21 cellular contexts compared by ENCODE assay signal in the genomic region with DNA sequence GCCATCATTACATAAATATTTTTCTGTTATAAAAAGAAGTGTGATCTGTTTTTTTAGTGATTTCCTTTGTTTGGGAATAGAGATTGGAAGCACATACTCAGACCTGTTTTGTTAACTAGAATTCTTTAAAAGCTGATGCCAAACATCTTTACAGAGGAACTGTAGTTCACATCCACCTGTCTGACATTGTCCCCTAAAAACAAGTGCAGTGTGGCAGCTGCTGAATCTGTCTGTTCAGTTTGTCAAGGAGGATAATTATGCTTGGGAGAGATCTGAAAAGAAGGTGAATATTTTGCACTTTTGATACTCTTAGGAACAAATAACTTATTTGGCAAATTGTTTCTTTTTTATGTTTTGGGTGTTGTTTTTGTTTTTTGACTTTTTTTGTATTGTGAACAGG. TPM values are rescaled to one million over a fixed set of nuclear protein-coding genes. Genes with fewer than 3 reads are reported as not detected.
DNase-seq lines count a peak whose midpoint lies in the region; ATAC-seq and TF ChIP-seq lines count a peak whose summit lies in the region.
"Had no signal": no experiment of that assay in that cellular context is flagged by ENCODE, and none has a peak within 500 bp of the region (broad histone marks: within the 10 kb centered on the region; RNA-seq: fewer than 3 reads in every experiment).

No MANE protein-coding gene starts in this region.

- no peaks in the 10 kb centered on the region for H4K20me1 ChIP-seq in SU-DHL-6 (ENCODE audit: low read depth, low read length)

- H3K4me1 ChIP-seq in BE2C, result no peaks in the 10 kb centered on the region
- H3K4me1 ChIP-seq: body of pancreas, SJSA1 had no signal

- H3K27ac ChIP-seq in SU-DHL-6 (ENCODE audit: low read depth, low read length), result peak overlapping the region; percentile 81
- H3K27ac ChIP-seq: body of pancreas, hepatocyte, PC-9, SJSA1 had no signal

- peaks cover 22% of the 10 kb centered on the region for H3F3A ChIP-seq in SU-DHL-6 (ENCODE audit: insufficient read depth)

- H3K27ac Mint-ChIP-seq in stimulated activated naive CD8-positive, alpha-beta T cell treated with anti-CD3 and anti-CD28 coated beads, Interleukin-15, Interleukin-2, amounts not matched to agents 100 ng/mL and 50 ng/mL, for 24 hours, result peak overlapping the region; percentile 41
- peak overlapping the region; percentile 65 to 96 (median 80) for H3K27ac Mint-ChIP-seq in naive B cell

- H3K27me3 Mint-ChIP-seq in stimulated activated naive CD8-positive, alpha-beta T cell treated with anti-CD3 and anti-CD28 coated beads, Interleukin-15, Interleukin-2, amounts not matched to agents 100 ng/mL and 50 ng/mL, for 24 hours, result no peaks in the 10 kb centered on the region
- H3K27me3 Mint-ChIP-seq in naive B cell, result no peaks in the 10 kb centered on the region

- no peaks in the 10 kb centered on the region for H3K27me3 ChIP-seq in SU-DHL-6 (ENCODE audit: low read length)
- H3K27me3 ChIP-seq in BE2C, result no peaks in the 10 kb centered on the region
- H3K27me3 ChIP-seq: body of pancreas, hepatocyte, SJSA1 had no signal

- 0 out of 2 replicates have a peak overlapping the region, but pooled peaks have one; percentile 9 for H3K9ac ChIP-seq in SU-DHL-6 (ENCODE audit: low read length)

- TF ChIP-seq CTCF in SU-DHL-6 (IDR thresholded peaks at IDR 0.05; ENCODE audit: insufficient read depth, low read length, poor library complexity, severe bottlenecking), result no peak
- TF ChIP-seq CTCF in BE2C (IDR thresholded peaks at IDR 0.05; ENCODE audit: low read depth, low read length), result no peak

- no peak for ATAC-seq in stimulated activated naive CD8-positive, alpha-beta T cell treated with anti-CD3 and anti-CD28 coated beads, Interleukin-15, Interleukin-2, amounts not matched to agents 100 U/mL and 50 U/mL, for 24 hours
- no peak for ATAC-seq in naive B cell (ENCODE audit: low read depth in 2 of 2)
- ATAC-seq: body of pancreas had no signal

- no peaks in the 10 kb centered on the region for H3K9me3 Mint-ChIP-seq in stimulated activated naive CD8-positive, alpha-beta T cell treated with anti-CD3 and anti-CD28 coated beads, Interleukin-15, Interleukin-2, amounts not matched to agents 100 ng/mL and 50 ng/mL, for 24 hours
- no peaks in the 10 kb centered on the region for H3K9me3 Mint-ChIP-seq in naive B cell

- no peak for DNase-seq in stimulated activated naive CD8-positive, alpha-beta T cell treated with anti-CD3 and anti-CD28 coated beads, Interleukin-15, Interleukin-2, amounts not matched to agents 100 U/mL and 50 U/mL, for 24 hours
- DNase-seq in naive B cell (no peak), retina (no peak), GDM1 (lab: John Stamatoyannopoulos, UW) (no peak), CD1c-positive myeloid dendritic cell (ENCODE audit: extremely low spot score) (no peak), BE2C (no peak)
- DNase-seq: activated naive CD4-positive, alpha-beta T cell; body of pancreas; HCEC 1CT; kidney; NCI-H2081 treated with DMSO at 0.1 percent for 48 hours; NCI-H526 treated with DMSO at 0.1 percent for 48 hours; PC-9; stimulated activated CD4-positive, alpha-beta T cell treated with anti-CD3 and anti-CD28 coated beads, Interleukin-15, amount 100 ng/mL, for 24 hours; stimulated activated naive CD4-positive, alpha-beta T cell; trophoblast cell had no signal

- peaks cover 12% of the 10 kb centered on the region for H3K4me1 Mint-ChIP-seq in stimulated activated naive CD8-positive, alpha-beta T cell treated with anti-CD3 and anti-CD28 coated beads, Interleukin-15, Interleukin-2, amounts not matched to agents 100 ng/mL and 50 ng/mL, for 24 hours (ENCODE audit: low read depth)
- H3K4me1 Mint-ChIP-seq in naive B cell, result peaks cover 16 to 42% (median 32%) of the 10 kb centered on the region in 3 donors

- H3K4me3 ChIP-seq in SU-DHL-6 (ENCODE audit: insufficient read depth, low read length, poor library complexity, severe bottlenecking), result no peak overlapping the region
- no peak overlapping the region for H3K4me3 ChIP-seq in BE2C (ENCODE audit: low read depth, low read length)
- H3K4me3 ChIP-seq: body of pancreas, hepatocyte, PC-9, SJSA1 had no signal

- peaks cover 63% of the 10 kb centered on the region for H3K36me3 Mint-ChIP-seq in stimulated activated naive CD8-positive, alpha-beta T cell treated with anti-CD3 and anti-CD28 coated beads, Interleukin-15, Interleukin-2, amounts not matched to agents 100 ng/mL and 50 ng/mL, for 24 hours (ENCODE audit: low read depth)
- H3K36me3 Mint-ChIP-seq in naive B cell, result peaks cover 12 to 15% of the 10 kb centered on the region in 2 donors

- H3K4me3 Mint-ChIP-seq in stimulated activated naive CD8-positive, alpha-beta T cell treated with anti-CD3 and anti-CD28 coated beads, Interleukin-15, Interleukin-2, amounts not matched to agents 100 ng/mL and 50 ng/mL, for 24 hours, result no peak overlapping the region
- H3K4me3 Mint-ChIP-seq in naive B cell, result peak overlapping the region; percentile 41 to 89 (median 72)

- H3K9me3 ChIP-seq in SU-DHL-6 (ENCODE audit: insufficient read depth, low read length), result no peaks in the 10 kb centered on the region
- no peaks in the 10 kb centered on the region for H3K9me3 ChIP-seq in BE2C
- H3K9me3 ChIP-seq: body of pancreas, SJSA1 had no signal

- peak overlapping the region; percentile 53 for H3K4me2 ChIP-seq in SU-DHL-6 (ENCODE audit: low read depth, low read length, poor library complexity, severe bottlenecking)
- H3K4me2 ChIP-seq: hepatocyte, PC-9 had no signal

- no peaks in the 10 kb centered on the region for H3K9me2 ChIP-seq in SU-DHL-6 (replicated peaks; ENCODE audit: insufficient read depth, low read length)

- H2AFZ ChIP-seq in SU-DHL-6 (ENCODE audit: low read depth, low read length, severe bottlenecking), result no peak overlapping the region
- H2AFZ ChIP-seq: hepatocyte, PC-9 had no signal

- H3K36me3 ChIP-seq in SU-DHL-6 (ENCODE audit: low read length), result 0 out of 2 replicates have a peak, but pooled peaks cover 2% of the 10 kb centered on the region
- H3K36me3 ChIP-seq in BE2C, result no peaks in the 10 kb centered on the region

- no peaks in the 10 kb centered on the region for H3K79me2 ChIP-seq in SU-DHL-6 (ENCODE audit: insufficient read depth, low read length)
- H3K79me2 ChIP-seq: hepatocyte had no signal

RNA-seq across cellular contexts. Expression of a gene that starts 13.6 kb away (rescaled TPM):
- polyA plus RNA-seq in naive B cell (ENCODE audit: low read depth in 6 of 6), result 1 to 10 TPM; 2.4 to 7.4 (median 3.8) TPM
- 0.63 TPM for polyA plus RNA-seq in BE2C (2012; ENCODE audit: insufficient read depth, insufficient read length, low read depth)
- polyA plus RNA-seq: neural cell had no signal

RNA-seq across cellular contexts. Expression of a gene that starts 44.6 kb away (rescaled TPM):
- 10 to 100 TPM in 4 of 6 donors, 1 to 10 TPM in 2; 8.5 to 15.4 (median 14.4) TPM for polyA plus RNA-seq in naive B cell (ENCODE audit: low read depth in 6 of 6)
- polyA plus RNA-seq in BE2C (2012; ENCODE audit: insufficient read depth, insufficient read length, low read depth), result 3.0 TPM

RNA-seq across cellular contexts. Expression of a gene that starts 46.0 kb away (rescaled TPM):
- 1 to 10 TPM; 2.5 to 7.1 (median 5.7) TPM for polyA plus RNA-seq in naive B cell (ENCODE audit: low read depth in 6 of 6)
- polyA plus RNA-seq in BE2C (2012; ENCODE audit: insufficient read depth, insufficient read length, low read depth), result 4.4 TPM

RNA-seq across cellular contexts. Expression of a gene that starts 47.3 kb away (rescaled TPM):
- 10 to 100 TPM in 5 of 6 donors, 1 to 10 TPM in 1; 4.8 to 17.7 (median 14.7) TPM for polyA plus RNA-seq in naive B cell (ENCODE audit: low read depth in 6 of 6)
- polyA plus RNA-seq in BE2C (2012; ENCODE audit: insufficient read depth, insufficient read length, low read depth), result 6.3 TPM
